10 cellular contexts compared by ENCODE assay signal in the genomic region with DNA sequence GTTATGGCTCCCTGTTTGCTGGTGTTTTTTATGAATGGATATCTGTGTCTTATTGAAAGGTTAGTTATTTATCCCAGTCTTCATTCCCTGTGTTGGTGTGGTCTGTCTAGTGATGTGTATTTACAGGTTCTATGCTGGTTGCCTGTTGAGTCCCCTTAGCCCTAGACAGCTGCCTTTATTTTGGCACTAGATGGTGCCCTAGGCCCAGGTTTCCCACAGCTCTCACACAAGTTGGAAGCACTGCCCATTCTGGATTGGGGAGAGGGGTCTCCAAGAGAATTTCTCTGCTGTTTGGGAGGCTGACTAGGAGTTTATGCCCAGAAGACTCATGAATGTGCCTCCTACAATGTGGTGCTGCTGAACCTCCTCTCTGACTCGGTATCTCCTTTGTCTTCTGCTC. TPM values are rescaled to one million over a fixed set of nuclear protein-coding genes. Genes with fewer than 3 reads are reported as not detected.
DNase-seq lines count a peak whose midpoint lies in the region; ATAC-seq and TF ChIP-seq lines count a peak whose summit lies in the region.
"Had no signal": no experiment of that assay in that cellular context is flagged by ENCODE, and none has a peak within 500 bp of the region (broad histone marks: within the 10 kb centered on the region; RNA-seq: fewer than 3 reads in every experiment).

No MANE protein-coding gene starts in this region.

- no peak overlapping the region for H3K4me3 ChIP-seq in DND-41 (ENCODE audit: low read depth in 1 of 2, low read length in 2 of 2)
- no peak overlapping the region for H3K4me3 ChIP-seq in HEK293 (ENCODE audit: low read depth, low read length)
- H3K4me3 ChIP-seq in suprapubic skin: no peak overlapping the region

- H3K36me3 ChIP-seq in DND-41 (ENCODE audit: insufficient read depth, low read length): no peaks in the 10 kb centered on the region
- no peaks in the 10 kb centered on the region for H3K36me3 ChIP-seq in HEK293 (ENCODE audit: control insufficient read depth in 2 of 2, insufficient read depth in 1 of 2, low read length in 2 of 2)
- H3K36me3 ChIP-seq in suprapubic skin: no peaks in the 10 kb centered on the region

- H3K27me3 ChIP-seq in DND-41 (ENCODE audit: insufficient read depth, low read length, poor library complexity): no peaks in the 10 kb centered on the region
- H3K27me3 ChIP-seq in suprapubic skin: no peaks in the 10 kb centered on the region

- DNase-seq in DND-41 (no peak), SK-N-DZ (ENCODE audit: low spot score) (peak; percentile 51), islet precursor cell (peak; percentile 76), suprapubic skin (ENCODE audit: low spot score in 2 of 2) (no peak), cortex of kidney (lab: John Stamatoyannopoulos, UW) (no peak)
- no peak for DNase-seq in activated naive CD8-positive, alpha-beta T cell treated with anti-CD3 and anti-CD28 coated beads, Interleukin-2, amount 50 U/mL, for 24 hours
- DNase-seq: activated naive CD8-positive, alpha-beta T cell treated with anti-CD3 and anti-CD28 coated beads, Interleukin-2, amount 10 ng/mL, durations not matched to agents 7 days and 5 days; stimulated activated naive CD8-positive, alpha-beta T cell treated with anti-CD3 and anti-CD28 coated beads, Interleukin-15, amount 100 ng/mL, for 72 hours had no signal

- H3K4me1 ChIP-seq in DND-41 (ENCODE audit: insufficient read depth, low read length) (no peaks in the 10 kb centered on the region), HEK293 (ENCODE audit: control insufficient read depth, insufficient read depth, low read length) (no peaks in the 10 kb centered on the region), suprapubic skin (no peaks in the 10 kb centered on the region)

- no peaks in the 10 kb centered on the region for H3K36me3 Mint-ChIP-seq in activated naive CD8-positive, alpha-beta T cell treated with anti-CD3 and anti-CD28 coated beads, Interleukin-2, amount 50 U/mL, for 24 hours (ENCODE audit: low read depth)
- H3K36me3 Mint-ChIP-seq: activated naive CD8-positive, alpha-beta T cell treated with anti-CD3 and anti-CD28 coated beads, Interleukin-2, amount 10 ng/mL, durations not matched to agents 7 days and 5 days had no signal

- H2AFZ ChIP-seq in DND-41 (ENCODE audit: low read depth, low read length): no peak overlapping the region

- no peaks in the 10 kb centered on the region for H3K79me2 ChIP-seq in DND-41 (ENCODE audit: insufficient read depth, low read length)

- TF ChIP-seq POLR2A in suprapubic skin (IDR thresholded peaks at IDR 0.05): no peak

- H3K9me3 ChIP-seq in DND-41 (ENCODE audit: insufficient read depth, low read length, severe bottlenecking) (peaks cover 9% of the 10 kb centered on the region), HEK293 (ENCODE audit: control insufficient read depth, insufficient read depth, low read depth, low read length) (no peaks in the 10 kb centered on the region), suprapubic skin (peaks cover 10% of the 10 kb centered on the region)

- POLR2A ChIA-PET in HEK293 (lab: Yijun Ruan, JAX): no interaction called here

- H3K4me1 Mint-ChIP-seq in activated naive CD8-positive, alpha-beta T cell treated with anti-CD3 and anti-CD28 coated beads, Interleukin-2, amount 50 U/mL, for 24 hours: no peaks in the 10 kb centered on the region
- H3K4me1 Mint-ChIP-seq: activated naive CD8-positive, alpha-beta T cell treated with anti-CD3 and anti-CD28 coated beads, Interleukin-2, amount 10 ng/mL, durations not matched to agents 7 days and 5 days; stimulated activated naive CD8-positive, alpha-beta T cell treated with anti-CD3 and anti-CD28 coated beads, Interleukin-15, amount 100 ng/mL, for 72 hours had no signal

- H3K4me3 Mint-ChIP-seq in activated naive CD8-positive, alpha-beta T cell treated with anti-CD3 and anti-CD28 coated beads, Interleukin-2, amount 50 U/mL, for 24 hours: no peak overlapping the region
- H3K4me3 Mint-ChIP-seq: activated naive CD8-positive, alpha-beta T cell treated with anti-CD3 and anti-CD28 coated beads, Interleukin-2, amount 10 ng/mL, durations not matched to agents 7 days and 5 days; stimulated activated naive CD8-positive, alpha-beta T cell treated with anti-CD3 and anti-CD28 coated beads, Interleukin-15, amount 100 ng/mL, for 72 hours had no signal

- peaks cover 30% of the 10 kb centered on the region for H3K9me3 Mint-ChIP-seq in activated naive CD8-positive, alpha-beta T cell treated with anti-CD3 and anti-CD28 coated beads, Interleukin-2, amount 50 U/mL, for 24 hours

- no peak overlapping the region for H3K4me2 ChIP-seq in DND-41 (ENCODE audit: insufficient read depth, low read length)

- no peak for TF ChIP-seq EP300 in suprapubic skin (IDR thresholded peaks at IDR 0.05)

- peak; percentile 41 for TF ChIP-seq CTCF in DND-41 (IDR thresholded peaks at IDR 0.05; ENCODE audit: borderline replicate concordance, extremely low read depth, low read length, poor library complexity, severe bottlenecking)
- TF ChIP-seq CTCF in HEK293 (tag by site-specific recombination; IDR thresholded peaks at IDR 0.05): no peak
- no peak for TF ChIP-seq CTCF in suprapubic skin (IDR thresholded peaks at IDR 0.05)

- no peak overlapping the region for H3K27ac ChIP-seq in DND-41 (ENCODE audit: low read length)
- H3K27ac ChIP-seq in HEK293 (ENCODE audit: extremely low read depth, low read depth, low read length): no peak overlapping the region
- no peak overlapping the region for H3K27ac ChIP-seq in suprapubic skin

- 43% methylated on average over 1 of the region's 1 CpG for WGBS in suprapubic skin

- H3K27me3 Mint-ChIP-seq in activated naive CD8-positive, alpha-beta T cell treated with anti-CD3 and anti-CD28 coated beads, Interleukin-2, amount 50 U/mL, for 24 hours: no peaks in the 10 kb centered on the region
- H3K27me3 Mint-ChIP-seq: activated naive CD8-positive, alpha-beta T cell treated with anti-CD3 and anti-CD28 coated beads, Interleukin-2, amount 10 ng/mL, durations not matched to agents 7 days and 5 days; stimulated activated naive CD8-positive, alpha-beta T cell treated with anti-CD3 and anti-CD28 coated beads, Interleukin-15, amount 100 ng/mL, for 72 hours had no signal

- no peak overlapping the region for H3K27ac Mint-ChIP-seq in activated naive CD8-positive, alpha-beta T cell treated with anti-CD3 and anti-CD28 coated beads, Interleukin-2, amount 50 U/mL, for 24 hours
- H3K27ac Mint-ChIP-seq: activated naive CD8-positive, alpha-beta T cell treated with anti-CD3 and anti-CD28 coated beads, Interleukin-2, amount 10 ng/mL, durations not matched to agents 7 days and 5 days; stimulated activated naive CD8-positive, alpha-beta T cell treated with anti-CD3 and anti-CD28 coated beads, Interleukin-15, amount 100 ng/mL, for 72 hours had no signal

- CTCF ChIA-PET in HEK293 (lab: Yijun Ruan, JAX): interaction anchor here (0.6 to 1.7 kb wide), 10 partner anchors 10 to 661 kb away, joined by 3 to 5 read pairs (median 3); no protein-coding TSS in a partner anchor

- no peaks in the 10 kb centered on the region for H4K20me1 ChIP-seq in DND-41 (ENCODE audit: insufficient read depth, low read length)

- no peak for ATAC-seq in DND-41 (ENCODE audit: insufficient read depth, low read depth)
- ATAC-seq in HG03439 (IDR thresholded peaks at IDR 0.05; ENCODE audit: unreplicated experiment): no peak
- no peak for ATAC-seq in activated naive CD8-positive, alpha-beta T cell treated with anti-CD3 and anti-CD28 coated beads, Interleukin-2, amount 50 U/mL, for 24 hours
- ATAC-seq: stimulated activated naive CD8-positive, alpha-beta T cell treated with anti-CD3 and anti-CD28 coated beads, Interleukin-15, amount 100 ng/mL, for 72 hours had no signal

- H3K9ac ChIP-seq in DND-41 (ENCODE audit: low read depth, low read length): no peak overlapping the region

TF ChIP-seq in HEK293, 187 proteins besides CTCF, POLR2A, EP300 and RAD21:
- TF ChIP-seq OVOL3 (tag by site-specific recombination; IDR thresholded peaks at IDR 0.05) (no peak), ZNF433 (tag by site-specific recombination; IDR thresholded peaks at IDR 0.05; ENCODE audit: low read depth) (no peak), ZNF19 (tag by site-specific recombination; IDR thresholded peaks at IDR 0.05; ENCODE audit: low read depth) (no peak), ZNF654 (tag by site-specific recombination; IDR thresholded peaks at IDR 0.05; ENCODE audit: low read depth) (peak; percentile 28; the same call in 1 of the 2 replicates), ZNF549 (tag by site-specific recombination; IDR thresholded peaks at IDR 0.05) (no peak), ZNF140 (tag by site-specific recombination; IDR thresholded peaks at IDR 0.05) (no peak), ZNF48 (tag by site-specific recombination; IDR thresholded peaks at IDR 0.05) (no peak)
- TF ChIP-seq, protein P1, sequence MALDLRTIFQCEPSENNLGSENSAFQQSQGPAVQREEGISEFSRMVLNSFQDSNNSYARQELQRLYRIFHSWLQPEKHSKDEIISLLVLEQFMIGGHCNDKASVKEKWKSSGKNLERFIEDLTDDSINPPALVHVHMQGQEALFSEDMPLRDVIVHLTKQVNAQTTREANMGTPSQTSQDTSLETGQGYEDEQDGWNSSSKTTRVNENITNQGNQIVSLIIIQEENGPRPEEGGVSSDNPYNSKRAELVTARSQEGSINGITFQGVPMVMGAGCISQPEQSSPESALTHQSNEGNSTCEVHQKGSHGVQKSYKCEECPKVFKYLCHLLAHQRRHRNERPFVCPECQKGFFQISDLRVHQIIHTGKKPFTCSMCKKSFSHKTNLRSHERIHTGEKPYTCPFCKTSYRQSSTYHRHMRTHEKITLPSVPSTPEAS (tag by site-specific recombination; IDR thresholded peaks at IDR 0.05): no peak

RNA-seq across cellular contexts. Expression of a gene that starts 12.4 kb away (rescaled TPM):
- polyA plus RNA-seq in SK-N-DZ (2014; cell fraction: cytosol; rRNA removed): 0.08 and 0.23 TPM in 2 replicates
- polyA plus RNA-seq in SK-N-DZ (2014; cell fraction: nucleus; rRNA removed): 0.46 TPM in 1 of 2 replicates, not detected in the other
- total RNA-seq in suprapubic skin: under 1 TPM in 2 of 4 donors, not detected in 2; 0.25 to 0.48 TPM
- total RNA-seq: activated naive CD8-positive, alpha-beta T cell treated with anti-CD3 and anti-CD28 coated beads, Interleukin-2, amount 10 ng/mL, durations not matched to agents 7 days and 5 days had no signal

Comparison
In these comparisons a context has a peak if more than half of its experiments do, and no peak if none do; other contexts are left out.
1. DNase-seq: peak in SK-N-DZ (single experiment) and islet precursor cell (single experiment); none in DND-41 (single experiment), suprapubic skin (0 of 2), activated naive CD8-positive, alpha-beta T cell treated with anti-CD3 and anti-CD28 coated beads, Interleukin-2, amount 50 U/mL, for 24 hours (single experiment) and cortex of kidney (single experiment).